18 cellular contexts compared by ENCODE assay signal in the genomic region with DNA sequence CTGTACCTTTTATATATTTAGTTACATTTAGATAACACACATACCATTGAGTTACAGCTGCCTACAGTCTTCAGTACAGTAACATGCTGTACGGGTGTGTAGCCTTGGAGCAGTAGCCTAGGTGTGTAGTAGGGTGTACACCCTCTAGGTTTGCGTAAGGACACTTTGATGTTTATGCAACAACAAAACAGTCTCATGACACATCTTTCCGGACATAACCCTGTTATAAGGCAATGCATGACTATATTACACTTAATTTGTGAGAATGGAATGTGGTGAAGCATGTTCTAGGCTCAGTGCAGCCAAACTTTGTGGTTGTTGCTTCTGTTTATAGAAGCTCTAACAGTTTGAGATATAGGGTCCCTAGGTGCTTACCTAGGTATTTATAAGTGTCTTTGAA.
DNase-seq lines count a peak whose midpoint lies in the region; ATAC-seq and TF ChIP-seq lines count a peak whose summit lies in the region.
"Had no signal": no experiment of that assay in that cellular context is flagged by ENCODE, and none has a peak within 500 bp of the region (broad histone marks: within the 10 kb centered on the region; RNA-seq: fewer than 3 reads in every experiment).

No MANE protein-coding gene starts in this region.

- DNase-seq in MCF 10A (ENCODE audit: unreplicated experiment) (peak; percentile 69), breast epithelium (ENCODE audit: low spot score in 2 of 2) (no peak), choroid plexus epithelial cell (ENCODE audit: low read depth) (peak; percentile 52), lung (ENCODE audit: low spot score) (no peak), KBM-7 (no peak)
- no peak for DNase-seq in activated CD4-positive, alpha-beta T cell treated with anti-CD3 and anti-CD28 coated beads, Interleukin-2, amount 50 U/mL, for 1 hour
- no peak for DNase-seq in activated CD4-positive, CD25-positive, alpha-beta regulatory T cell treated with anti-CD3 and anti-CD28 coated beads, Interleukin-2, amount 50 U/mL, for 72 hours
- DNase-seq: CD4-positive, CD25-positive, alpha-beta regulatory T cell; EL; H7; NCI-H187; NCI-H69; NK-92 treated with Interleukin-12 subunit alpha and Interleukin-12 subunit beta, amount 100 ng/mL, for 24 hours; OCI-M1 had no signal

- H3K36me3 ChIP-seq in breast epithelium (no peaks in the 10 kb centered on the region), lung (ENCODE audit: control insufficient read depth in 2 of 2, insufficient read depth in 2 of 2, low read length in 2 of 2) (no peaks in the 10 kb centered on the region)
- H3K36me3 ChIP-seq: SJSA1 had no signal

- no peaks in the 10 kb centered on the region for H3K27me3 Mint-ChIP-seq in MCF 10A (ENCODE audit: insufficient read depth, unreplicated experiment)
- H3K27me3 Mint-ChIP-seq: CD4-positive, CD25-positive, alpha-beta regulatory T cell had no signal

- intact Hi-C loops in MCF 10A (cut with micrococcal nuclease) = no loop called here
- intact Hi-C loops in breast epithelium (cut with DNase I; ENCODE audit: low total_unique reads) = no loop called here

- WGBS in lung, 2 donors = 73 to 78% methylated on average over 3 of the region's 3 CpGs

- H3K27ac ChIP-seq in breast epithelium = no peak overlapping the region
- no peak overlapping the region for H3K27ac ChIP-seq in lung (ENCODE audit: low read depth in 1 of 2, low read length in 1 of 2)
- H3K27ac ChIP-seq: 22Rv1, SJSA1 had no signal

- H3K4me3 ChIP-seq in breast epithelium = no peak overlapping the region
- H3K4me3 ChIP-seq in choroid plexus epithelial cell (ENCODE audit: low read depth, low read length) = no peak overlapping the region
- H3K4me3 ChIP-seq in lung = no peak overlapping the region
- H3K4me3 ChIP-seq: SJSA1 had no signal

- CTCF ChIA-PET in MCF 10A (lab: Yijun Ruan, JAX) = interaction anchor here (1.1 kb wide), 1 partner anchor 198 kb away, joined by 3 read pairs; no protein-coding TSS in a partner anchor

- H3K36me3 Mint-ChIP-seq in MCF 10A (ENCODE audit: insufficient read depth, unreplicated experiment) = no peaks in the 10 kb centered on the region
- H3K36me3 Mint-ChIP-seq: CD4-positive, CD25-positive, alpha-beta regulatory T cell had no signal

- TF ChIP-seq POLR2A in breast epithelium (IDR thresholded peaks at IDR 0.05) = no peak

- H3K27me3 ChIP-seq in breast epithelium (no peaks in the 10 kb centered on the region), lung (ENCODE audit: control insufficient read depth, insufficient read depth) (no peaks in the 10 kb centered on the region)
- H3K27me3 ChIP-seq: SJSA1 had no signal

- H3K27ac Mint-ChIP-seq in MCF 10A (ENCODE audit: low read depth, unreplicated experiment) = no peak overlapping the region
- H3K27ac Mint-ChIP-seq: B cell; CD4-positive, CD25-positive, alpha-beta regulatory T cell had no signal

- H3K4me3 Mint-ChIP-seq in MCF 10A (ENCODE audit: unreplicated experiment) = no peak overlapping the region
- H3K4me3 Mint-ChIP-seq: B cell; CD4-positive, CD25-positive, alpha-beta regulatory T cell had no signal

- in situ Hi-C loops in KBM-7 (cut with MboI; ENCODE audit: low pct_unique_long_range_greater_than_20kb, low sequenced_read_pairs) = no loop called here

- H3K9me3 ChIP-seq in breast epithelium = no peaks in the 10 kb centered on the region
- H3K9me3 ChIP-seq in lung (ENCODE audit: control insufficient read depth in 2 of 2, insufficient read depth in 1 of 2, low read length in 1 of 2) = no peaks in the 10 kb centered on the region
- H3K9me3 ChIP-seq: SJSA1 had no signal

- no TSS peak for BruUV-seq in MCF 10A (replicated peaks; lab: Mats Ljungman, UMichigan)

- H3K4me1 ChIP-seq in breast epithelium (no peaks in the 10 kb centered on the region), lung (ENCODE audit: control insufficient read depth in 2 of 2, insufficient read depth in 2 of 2, low read length in 2 of 2) (no peaks in the 10 kb centered on the region)

- no peaks in the 10 kb centered on the region for H3K4me1 Mint-ChIP-seq in MCF 10A (ENCODE audit: insufficient read depth, unreplicated experiment)
- H3K4me1 Mint-ChIP-seq: CD4-positive, CD25-positive, alpha-beta regulatory T cell had no signal

- H3K9me3 Mint-ChIP-seq in MCF 10A (ENCODE audit: unreplicated experiment) = no peaks in the 10 kb centered on the region

- POLR2A ChIA-PET in MCF 10A (lab: Yijun Ruan, JAX) = no interaction called here

- no peak for TF ChIP-seq CTCF in MCF 10A (IDR thresholded peaks at IDR 0.05; ENCODE audit: unreplicated experiment)
- TF ChIP-seq CTCF in breast epithelium (IDR thresholded peaks at IDR 0.05) = no peak
- no peak for TF ChIP-seq CTCF in choroid plexus epithelial cell (conservative IDR thresholded peaks at IDR 0.05; ENCODE audit: low read depth, low read length)
- TF ChIP-seq CTCF in lung (IDR thresholded peaks at IDR 0.05; ENCODE audit: control extremely low read depth, extremely low read depth) = no peak

- peak; percentile 11 for ATAC-seq in lung (ENCODE audit: insufficient read depth, low FRiP score)
- ATAC-seq in HG03139 (IDR thresholded peaks at IDR 0.05; ENCODE audit: unreplicated experiment) = no peak

Comparison
In these comparisons a context has a peak if more than half of its experiments do, and no peak if none do; other contexts are left out.
1. DNase-seq: peak in MCF 10A (single experiment) and choroid plexus epithelial cell (single experiment); none in breast epithelium (0 of 2), lung (single experiment), activated CD4-positive, alpha-beta T cell treated with anti-CD3 and anti-CD28 coated beads, Interleukin-2, amount 50 U/mL, for 1 hour (single experiment), activated CD4-positive, CD25-positive, alpha-beta regulatory T cell treated with anti-CD3 and anti-CD28 coated beads, Interleukin-2, amount 50 U/mL, for 72 hours (single experiment) and KBM-7 (single experiment).